Comparison of ENCODE assay signal across 34 cellular contexts in the genomic region with DNA sequence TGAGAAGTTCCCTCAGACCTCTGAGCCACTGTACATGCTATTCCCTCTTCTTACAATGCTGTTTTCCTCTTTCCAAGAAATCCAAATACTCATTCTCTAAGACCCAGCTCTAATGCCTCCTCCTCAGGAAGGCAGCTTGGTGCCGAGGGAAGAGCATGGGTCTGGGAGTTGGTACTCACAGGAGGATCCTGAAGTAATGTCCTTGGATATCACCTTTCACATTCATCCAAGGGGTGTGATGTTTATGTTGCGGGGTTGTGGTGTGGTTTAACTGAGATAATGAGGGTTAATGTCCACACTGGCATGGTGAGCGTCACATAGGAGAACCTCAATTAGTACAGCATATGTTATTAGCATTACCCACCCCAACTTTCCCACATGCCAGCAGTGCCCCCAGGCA. TPM values are rescaled to one million over a fixed set of nuclear protein-coding genes. Genes with fewer than 3 reads are reported as not detected.
"Had no signal": no experiment of that assay in that cellular context is flagged by ENCODE, and none has a peak within 500 bp of the region (broad histone marks: within the 10 kb centered on the region; RNA-seq: fewer than 3 reads in every experiment).

No MANE protein-coding gene starts in this region.

- H3K4me3 Mint-ChIP-seq: activated CD4-positive, alpha-beta memory T cell treated with anti-CD3 and anti-CD28 coated beads for 36 hours; activated CD4-positive, alpha-beta T cell treated with anti-CD3 and anti-CD28 coated beads, Interleukin-2, amount 10 ng/mL, durations not matched to agents 7 days and 5 days; activated naive CD4-positive, alpha-beta T cell treated with anti-CD3 and anti-CD28 coated beads, Interleukin-2, amount 10 ng/mL, durations not matched to agents 7 days and 5 days; activated naive CD8-positive, alpha-beta T cell; activated naive CD8-positive, alpha-beta T cell treated with anti-CD3 and anti-CD28 coated beads, Interleukin-2, amount 50 U/mL, for 24 hours; activated T-cell treated with anti-CD3 and anti-CD28 coated beads, Interleukin-2, amount 50 U/mL, for 4 hours; activated T-helper 1 cell treated with anti-CD3 and anti-CD28 coated beads, Interleukin-12 subunit alpha, Interleukin-12 subunit beta, Interleukin-2, Interleukin-4 antibody, amounts not matched to agents 30 ng/mL and 10 ng/mL and 1 ng/mL, durations not matched to agents 14 hours and 24 hours and 36 hours; central memory CD8-positive, alpha-beta T cell; T-helper 1 cell treated with Interleukin-12 subunit alpha and Interleukin-12 subunit beta and Interleukin-4 antibody, amounts not matched to agents 30 μg/mL and 1 μg/mL, for 36 hours; T-helper 2 cell treated with Interferon-gamma antibody and Interleukin-4, amounts not matched to agents 5 μg/mL and 100 μg/mL, for 36 hours had no signal

- ATAC-seq: activated naive CD8-positive, alpha-beta T cell treated with anti-CD3 and anti-CD28 coated beads, Interleukin-2, amount 50 U/mL, for 24 hours; activated T-cell treated with anti-CD3 and anti-CD28 coated beads, Interleukin-2, amount 50 U/mL, for 4 hours; K562; PC-3 had no signal

- H3K36me3 Mint-ChIP-seq: activated CD4-positive, alpha-beta memory T cell treated with anti-CD3 and anti-CD28 coated beads for 36 hours; activated naive CD4-positive, alpha-beta T cell treated with anti-CD3 and anti-CD28 coated beads, Interleukin-2, amount 10 ng/mL, durations not matched to agents 7 days and 5 days; activated naive CD8-positive, alpha-beta T cell had no signal

- H3K27me3 Mint-ChIP-seq: activated CD4-positive, alpha-beta memory T cell treated with anti-CD3 and anti-CD28 coated beads for 36 hours; activated naive CD4-positive, alpha-beta T cell treated with anti-CD3 and anti-CD28 coated beads, Interleukin-2, amount 10 ng/mL, durations not matched to agents 7 days and 5 days; central memory CD8-positive, alpha-beta T cell had no signal

- H3K27me3 ChIP-seq: brain microvascular endothelial cell, Peyer's patch, SJSA1 had no signal

- H3K9me3 Mint-ChIP-seq: activated CD4-positive, alpha-beta memory T cell treated with anti-CD3 and anti-CD28 coated beads for 36 hours; activated CD4-positive, alpha-beta T cell treated with anti-CD3 and anti-CD28 coated beads, Interleukin-2, amount 10 ng/mL, durations not matched to agents 7 days and 5 days; activated naive CD4-positive, alpha-beta T cell treated with anti-CD3 and anti-CD28 coated beads, Interleukin-2, amount 10 ng/mL, durations not matched to agents 7 days and 5 days; activated naive CD8-positive, alpha-beta T cell treated with anti-CD3 and anti-CD28 coated beads, Interleukin-2, amount 50 U/mL, for 24 hours; activated T-cell treated with anti-CD3 and anti-CD28 coated beads, Interleukin-2, amount 50 U/mL, for 4 hours; activated T-helper 1 cell treated with anti-CD3 and anti-CD28 coated beads, Interleukin-12 subunit alpha, Interleukin-12 subunit beta, Interleukin-2, Interleukin-4 antibody, amounts not matched to agents 30 ng/mL and 10 ng/mL and 1 ng/mL, durations not matched to agents 14 hours and 24 hours and 36 hours; central memory CD8-positive, alpha-beta T cell; T-helper 1 cell treated with Interleukin-12 subunit alpha and Interleukin-12 subunit beta and Interleukin-4 antibody, amounts not matched to agents 30 μg/mL and 1 μg/mL, for 36 hours; T-helper 2 cell treated with Interferon-gamma antibody and Interleukin-4, amounts not matched to agents 5 μg/mL and 100 μg/mL, for 36 hours had no signal

- DNase-seq: activated CD4-positive, alpha-beta memory T cell treated with anti-CD3 and anti-CD28 coated beads for 36 hours; activated CD4-positive, alpha-beta T cell treated with anti-CD3 and anti-CD28 coated beads, Interleukin-2, amount 10 ng/mL, durations not matched to agents 7 days and 5 days; activated effector memory CD4-positive, alpha-beta T cell treated with Interleukin-2 at 50 U/mL for 16 hours; activated naive CD4-positive, alpha-beta T cell treated with anti-CD3 and anti-CD28 coated beads, Interleukin-2, amount 10 ng/mL, durations not matched to agents 7 days and 5 days; activated naive CD8-positive, alpha-beta T cell treated with anti-CD3 and anti-CD28 coated beads, Interleukin-2, amount 50 U/mL, for 24 hours; activated T-cell treated with anti-CD3 and anti-CD28 coated beads for 4 hours; activated T-cell treated with anti-CD3 and anti-CD28 coated beads, Interleukin-2, amount 50 U/mL, for 4 hours; anterior cingulate cortex; brain microvascular endothelial cell; NCI-H1092 treated with DMSO at 0.1 percent for 48 hours; NCI-H1417; NCI-H146; NCI-H187; NCI-H2029 treated with DMSO at 0.1 percent for 48 hours; NCI-H2107; NCI-H2171; NCI-H510A; NCI-H526; NCI-H748 treated with DMSO at 0.1 percent for 48 hours; NK-92 treated with Interleukin-12 subunit alpha and Interleukin-12 subunit beta, amount 100 ng/mL, for 24 hours; PC-3; Peyer's patch; RPMI8226; SHP77 treated with DMSO at 0.1 percent for 48 hours; SK-N-SH had no signal

- H3K9me3 ChIP-seq: Peyer's patch, SJSA1, SK-N-SH had no signal

- H3K4me3 ChIP-seq: K562, Peyer's patch, SJSA1 had no signal

- FAIRE-seq: K562, TTC549 had no signal

- H3K27ac Mint-ChIP-seq: activated CD4-positive, alpha-beta memory T cell treated with anti-CD3 and anti-CD28 coated beads for 36 hours; activated CD4-positive, alpha-beta T cell treated with anti-CD3 and anti-CD28 coated beads, Interleukin-2, amount 10 ng/mL, durations not matched to agents 7 days and 5 days; activated naive CD4-positive, alpha-beta T cell treated with anti-CD3 and anti-CD28 coated beads, Interleukin-2, amount 10 ng/mL, durations not matched to agents 7 days and 5 days; activated naive CD8-positive, alpha-beta T cell; activated naive CD8-positive, alpha-beta T cell treated with anti-CD3 and anti-CD28 coated beads, Interleukin-2, amount 50 U/mL, for 24 hours; activated T-helper 1 cell treated with anti-CD3 and anti-CD28 coated beads, Interleukin-12 subunit alpha, Interleukin-12 subunit beta, Interleukin-2, Interleukin-4 antibody, amounts not matched to agents 30 ng/mL and 10 ng/mL and 1 ng/mL, durations not matched to agents 14 hours and 24 hours and 36 hours; T-helper 1 cell treated with Interleukin-12 subunit alpha and Interleukin-12 subunit beta and Interleukin-4 antibody, amounts not matched to agents 30 μg/mL and 1 μg/mL, for 36 hours; T-helper 2 cell treated with Interferon-gamma antibody and Interleukin-4, amounts not matched to agents 5 μg/mL and 100 μg/mL, for 36 hours had no signal

- H3K27ac ChIP-seq: brain microvascular endothelial cell, Peyer's patch, SJSA1 had no signal

- H3K4me1 ChIP-seq: Peyer's patch, SJSA1 had no signal

- H3K36me3 ChIP-seq: brain microvascular endothelial cell, Peyer's patch, SJSA1 had no signal

RNA-seq across cellular contexts. Expression of gene MYL3, which starts 31.9 kb away (rescaled TPM):
- total RNA-seq: activated CD4-positive, alpha-beta memory T cell treated with anti-CD3 and anti-CD28 coated beads for 36 hours; activated CD4-positive, alpha-beta T cell treated with anti-CD3 and anti-CD28 coated beads, Interleukin-2, amount 10 ng/mL, durations not matched to agents 7 days and 5 days; activated CD8-positive, alpha-beta memory T cell treated with anti-CD3 and anti-CD28 coated beads for 36 hours; activated T-cell treated with anti-CD3 and anti-CD28 coated beads, Interleukin-2, amount 50 U/mL, for 4 hours; activated T-helper 1 cell treated with anti-CD3 and anti-CD28 coated beads, Interleukin-12 subunit alpha, Interleukin-12 subunit beta, Interleukin-2, Interleukin-4 antibody, amounts not matched to agents 30 ng/mL and 10 ng/mL and 1 ng/mL, durations not matched to agents 14 hours and 24 hours and 36 hours; PC-3; SJSA1 had no signal
- polyA plus RNA-seq: SK-N-SH had no signal

RNA-seq across cellular contexts. Expression of gene PTH1R, which starts 46.2 kb away (rescaled TPM):
- total RNA-seq: activated CD4-positive, alpha-beta memory T cell treated with anti-CD3 and anti-CD28 coated beads for 36 hours; activated CD4-positive, alpha-beta T cell treated with anti-CD3 and anti-CD28 coated beads, Interleukin-2, amount 10 ng/mL, durations not matched to agents 7 days and 5 days; activated CD8-positive, alpha-beta memory T cell treated with anti-CD3 and anti-CD28 coated beads for 36 hours; activated T-cell treated with anti-CD3 and anti-CD28 coated beads, Interleukin-2, amount 50 U/mL, for 4 hours; activated T-helper 1 cell treated with anti-CD3 and anti-CD28 coated beads, Interleukin-12 subunit alpha, Interleukin-12 subunit beta, Interleukin-2, Interleukin-4 antibody, amounts not matched to agents 30 ng/mL and 10 ng/mL and 1 ng/mL, durations not matched to agents 14 hours and 24 hours and 36 hours; K562; PC-3; SJSA1 had no signal
- polyA plus RNA-seq: K562 had no signal
